Comparison of ENCODE assay signal across 26 cellular contexts in the genomic region with DNA sequence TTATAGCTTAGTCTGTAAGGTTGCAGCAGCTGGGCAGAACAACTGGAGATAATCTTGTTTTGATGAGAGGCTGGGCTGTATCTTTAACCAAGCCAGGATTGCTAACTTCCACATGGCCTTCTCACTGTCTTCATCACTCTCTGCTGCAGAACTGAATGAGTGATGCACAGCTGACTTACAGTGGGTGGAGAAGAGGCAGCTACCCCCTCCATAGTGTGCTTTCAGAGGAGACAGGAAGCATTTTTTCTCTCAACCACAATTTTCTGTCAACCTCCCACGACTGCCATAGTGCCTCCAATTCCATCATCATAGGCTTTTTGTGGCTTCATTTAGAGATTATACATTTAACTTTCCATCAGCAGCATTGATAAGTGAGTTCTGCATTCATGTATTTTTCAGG.
"Had no signal": no experiment of that assay in that cellular context is flagged by ENCODE, and none has a peak within 500 bp of the region (broad histone marks: within the 10 kb centered on the region; RNA-seq: fewer than 3 reads in every experiment).

No MANE protein-coding gene starts in this region.

- H3K27me3 ChIP-seq: hepatocyte, neural progenitor cell, neutrophil, right atrium auricular region, right lobe of liver, spleen, testis, thyroid gland, transverse colon, upper lobe of left lung, vagina had no signal

- H3K4me1 ChIP-seq: left ventricle myocardium inferior, neural progenitor cell, parathyroid adenoma, psoas muscle, right atrium auricular region, right lobe of liver, spleen, testis, thyroid gland, transverse colon, upper lobe of left lung, vagina had no signal

- H2AFZ ChIP-seq: hepatocyte, neural progenitor cell, parathyroid adenoma had no signal

- H3K4me3 ChIP-seq: hepatocyte, left ventricle myocardium inferior, lung, neural progenitor cell, psoas muscle, right atrium auricular region, right lobe of liver, skin epidermis, spleen, testis, thyroid gland, transverse colon, upper lobe of left lung, vagina had no signal

- H3K9me3 ChIP-seq: left ventricle myocardium inferior, neutrophil, psoas muscle, right atrium auricular region, right lobe of liver, spleen, testis, thyroid gland, transverse colon, upper lobe of left lung, vagina had no signal

- H3K27ac ChIP-seq: hepatocyte, left ventricle myocardium inferior, neural progenitor cell, neutrophil, parathyroid adenoma, psoas muscle, right atrium auricular region, right lobe of liver, skin epidermis, spleen, testis, thyroid gland, transverse colon, upper lobe of left lung, vagina had no signal

- H3K36me3 Mint-ChIP-seq: mesothelial cell of epicardium; naive B cell; natural killer cell; neural progenitor cell; stimulated activated effector memory CD8-positive, alpha-beta T cell treated with anti-CD3 and anti-CD28 coated beads, Interleukin-12 subunit alpha, Interleukin-12 subunit beta, amount 100 ng/mL, for 72 hours had no signal

- H3K36me3 ChIP-seq: left ventricle myocardium inferior, neural progenitor cell, neutrophil, right atrium auricular region, right lobe of liver, spleen, thyroid gland, transverse colon, upper lobe of left lung, vagina had no signal

- H3K4me1 Mint-ChIP-seq: mesothelial cell of epicardium; naive B cell; natural killer cell; neural progenitor cell; stimulated activated effector memory CD8-positive, alpha-beta T cell treated with anti-CD3 and anti-CD28 coated beads, Interleukin-12 subunit alpha, Interleukin-12 subunit beta, amount 100 ng/mL, for 72 hours had no signal

- H3K4me3 Mint-ChIP-seq: mesothelial cell of epicardium; naive B cell; natural killer cell; nephron progenitor cell; neural progenitor cell; stimulated activated effector memory CD8-positive, alpha-beta T cell treated with anti-CD3 and anti-CD28 coated beads, Interleukin-12 subunit alpha, Interleukin-12 subunit beta, amount 100 ng/mL, for 72 hours; stimulated activated naive CD8-positive, alpha-beta T cell treated with anti-CD3 and anti-CD28 coated beads, Interleukin-15, Interleukin-2, amounts not matched to agents 100 ng/mL and 50 ng/mL, for 24 hours had no signal

- H3K27me3 Mint-ChIP-seq: stimulated activated naive CD8-positive, alpha-beta T cell treated with anti-CD3 and anti-CD28 coated beads, Interleukin-15, Interleukin-2, amounts not matched to agents 100 ng/mL and 50 ng/mL, for 24 hours had no signal

- H3K4me2 ChIP-seq: hepatocyte, neural progenitor cell had no signal

- DNase-seq: islet precursor cell; left ventricle myocardium inferior; naive B cell; natural killer cell; nephron progenitor cell; occipital lobe; psoas muscle; right lobe of liver; spleen; stimulated activated CD4-positive, alpha-beta T cell treated with anti-CD3 and anti-CD28 coated beads, Interleukin-4, amount 100 ng/mL, for 24 hours; stimulated activated naive CD4-positive, alpha-beta T cell; testis; thyroid gland; transverse colon; upper lobe of left lung had no signal

- H3K9ac ChIP-seq: neural progenitor cell, parathyroid adenoma had no signal

- H3K27ac Mint-ChIP-seq: mesothelial cell of epicardium; naive B cell; natural killer cell; nephron progenitor cell; neural progenitor cell; stimulated activated effector memory CD8-positive, alpha-beta T cell treated with anti-CD3 and anti-CD28 coated beads, Interleukin-12 subunit alpha, Interleukin-12 subunit beta, amount 100 ng/mL, for 72 hours; stimulated activated naive CD8-positive, alpha-beta T cell treated with anti-CD3 and anti-CD28 coated beads, Interleukin-15, Interleukin-2, amounts not matched to agents 100 ng/mL and 50 ng/mL, for 24 hours had no signal

- H3K9me3 Mint-ChIP-seq: mesothelial cell of epicardium; natural killer cell; neural progenitor cell; stimulated activated effector memory CD8-positive, alpha-beta T cell treated with anti-CD3 and anti-CD28 coated beads, Interleukin-12 subunit alpha, Interleukin-12 subunit beta, amount 100 ng/mL, for 72 hours; stimulated activated naive CD8-positive, alpha-beta T cell treated with anti-CD3 and anti-CD28 coated beads, Interleukin-15, Interleukin-2, amounts not matched to agents 100 ng/mL and 50 ng/mL, for 24 hours had no signal

- H3K79me2 ChIP-seq: hepatocyte, parathyroid adenoma had no signal
